1 cellular context compared by ENCODE assay signal in genomic region chr14:21704340-21704737, GRCh38.
TF ChIP-seq lines count a peak whose summit lies in the region.

No MANE protein-coding gene starts in this region.

TF ChIP-seq in SK-N-SH, 30 proteins besides CTCF, POLR2A, EP300 and RAD21:
- no peak for TF ChIP-seq REST (IDR thresholded peaks at IDR 0.05; ENCODE audit: low read depth, low read length)
- no peak for TF ChIP-seq SMC3 (IDR thresholded peaks at IDR 0.05; ENCODE audit: low read depth, low read length)
TF ChIP-seq in SK-N-SH: peak in this region for 0.
